Comparison of ENCODE assay signal across 9 cellular contexts in the genomic region with DNA sequence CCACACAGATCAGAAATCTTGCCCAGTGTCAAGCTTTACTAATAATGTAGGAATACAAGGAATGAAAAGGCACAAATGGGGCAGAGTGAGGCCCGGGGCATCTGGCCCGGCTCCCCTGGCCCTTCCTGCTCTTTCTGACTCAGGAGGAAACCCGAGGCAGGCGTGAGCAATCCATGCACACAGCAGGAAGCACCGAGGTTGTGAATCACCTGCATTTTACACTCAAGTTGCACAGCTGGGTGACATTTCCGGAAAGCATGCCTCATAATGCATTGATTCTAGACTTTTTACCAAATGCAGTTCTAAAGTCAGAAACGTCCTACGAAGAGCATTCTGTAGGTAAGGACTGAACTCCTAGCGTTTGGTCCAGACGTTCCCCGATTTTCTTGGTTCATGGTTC. TPM values are rescaled to one million over a fixed set of nuclear protein-coding genes. Genes with fewer than 3 reads are reported as not detected.
DNase-seq lines count a peak whose midpoint lies in the region; ATAC-seq and TF ChIP-seq lines count a peak whose summit lies in the region.
"Had no signal": no experiment of that assay in that cellular context is flagged by ENCODE, and none has a peak within 500 bp of the region (broad histone marks: within the 10 kb centered on the region; RNA-seq: fewer than 3 reads in every experiment).

No MANE protein-coding gene starts in this region.

- BruUV-seq in PC-9 (replicated peaks; lab: Mats Ljungman, UMichigan): no TSS peak

- H3K4me3 Mint-ChIP-seq in CD4-positive, alpha-beta T cell: no peak overlapping the region

- H3K9me3 ChIP-seq in PC-9 (ENCODE audit: insufficient read depth, low read depth): no peaks in the 10 kb centered on the region
- no peaks in the 10 kb centered on the region for H3K9me3 ChIP-seq in MM.1S (replicated peaks; ENCODE audit: insufficient read depth, low read length)
- no peaks in the 10 kb centered on the region for H3K9me3 ChIP-seq in CD4-positive, alpha-beta T cell (ENCODE audit: control insufficient read depth, low read length)

- no peaks in the 10 kb centered on the region for H3K9me2 ChIP-seq in PC-9 (ENCODE audit: insufficient read depth)
- H3K9me2 ChIP-seq in MM.1S (replicated peaks; ENCODE audit: insufficient read depth, low read length): no peaks in the 10 kb centered on the region

- no peaks in the 10 kb centered on the region for H3K9me3 Mint-ChIP-seq in CD4-positive, alpha-beta T cell

- no peaks in the 10 kb centered on the region for H3K27me3 Mint-ChIP-seq in CD4-positive, alpha-beta T cell

- H3F3A ChIP-seq in PC-9 (ENCODE audit: insufficient read depth, low read depth) (peaks cover 19% of the 10 kb centered on the region), MM.1S (ENCODE audit: insufficient read depth, low read length) (0 out of 2 replicates have a peak, but pooled peaks cover 2% of the 10 kb centered on the region)

- CTCF ChIA-PET in PC-9 (lab: Charles Lee): interaction anchor here (0.6 kb wide), 1 partner anchor 911 kb away, joined by 12 read pairs; no protein-coding TSS in a partner anchor
- CTCF ChIA-PET in CD4-positive, alpha-beta T cell (lab: Charles Lee): interaction anchor here (1.0 kb wide), 1 partner anchor 424 kb away, joined by 3 read pairs; no protein-coding TSS in a partner anchor

- H3K27ac Mint-ChIP-seq in CD4-positive, alpha-beta T cell: no peak overlapping the region

- H3K36me3 ChIP-seq in PC-9 (ENCODE audit: low read depth) (no peaks in the 10 kb centered on the region), MM.1S (replicated peaks; ENCODE audit: insufficient read depth, low read length) (no peaks in the 10 kb centered on the region)

- POLR2A ChIA-PET in PC-9 (lab: Charles Lee; ENCODE audit: unreplicated experiment): no interaction called here
- POLR2A ChIA-PET in CD4-positive, alpha-beta T cell (lab: Charles Lee): interaction anchor here (1.2 kb wide), 1 partner anchor 39 kb away, joined by 5 read pairs; a partner anchor contains a TSS

- no peak for ATAC-seq in CD4-positive, alpha-beta T cell (ENCODE audit: poor library complexity)
- no peak for ATAC-seq in HG03196 (IDR thresholded peaks at IDR 0.05; ENCODE audit: unreplicated experiment)

- peaks cover 26% of the 10 kb centered on the region for H3K36me3 Mint-ChIP-seq in CD4-positive, alpha-beta T cell (ENCODE audit: low read depth)

- H3K79me2 ChIP-seq in PC-9 (ENCODE audit: low read depth): no peaks in the 10 kb centered on the region
- H3K79me2 ChIP-seq in MM.1S (ENCODE audit: low read length): no peaks in the 10 kb centered on the region

- H3K27ac ChIP-seq in PC-9 (peak overlapping the region; percentile 81), MM.1S (ENCODE audit: low read length) (no peak overlapping the region)
- no peak overlapping the region for H3K27ac ChIP-seq in CD4-positive, alpha-beta T cell (ENCODE audit: low read depth, low read length)

- TF ChIP-seq CTCF in PC-9 (conservative IDR thresholded peaks at IDR 0.05) (no peak), epithelial cell of proximal tubule (conservative IDR thresholded peaks at IDR 0.05; ENCODE audit: low read depth, low read length) (no peak), MM.1S (IDR thresholded peaks at IDR 0.05; ENCODE audit: low read length) (no peak)
- no peak for TF ChIP-seq CTCF in CD4-positive, alpha-beta T cell (IDR thresholded peaks at IDR 0.05)

- DNase-seq in H4 (ENCODE audit: low spot score) (peak; percentile 52), PC-9 (peak; percentile 71 to 88), epithelial cell of proximal tubule (ENCODE audit: low read depth) (peak; percentile 52), pulmonary artery endothelial cell (ENCODE audit: low read depth, low spot score) (peak; percentile 93), MM.1S (no peak), NCI-H187 (lab: John Stamatoyannopoulos, UW) (no peak)
- no peak for DNase-seq in CD4-positive, alpha-beta T cell

- H2AFZ ChIP-seq in PC-9 (no peak overlapping the region), MM.1S (ENCODE audit: low read length) (no peak overlapping the region)

- no peaks in the 10 kb centered on the region for H3K27me3 ChIP-seq in PC-9 (ENCODE audit: insufficient read depth, low read depth)
- H3K27me3 ChIP-seq in MM.1S (replicated peaks; ENCODE audit: insufficient read depth, low read length): no peaks in the 10 kb centered on the region
- no peaks in the 10 kb centered on the region for H3K27me3 ChIP-seq in CD4-positive, alpha-beta T cell (ENCODE audit: control insufficient read depth, insufficient read depth, low read length)

- peaks cover 17% of the 10 kb centered on the region for H3K4me1 ChIP-seq in PC-9 (replicated peaks; ENCODE audit: insufficient read depth)
- peaks cover 7% of the 10 kb centered on the region; the same call in 1 of the 2 replicates for H3K4me1 ChIP-seq in MM.1S (ENCODE audit: low read length)

- H3K4me1 Mint-ChIP-seq in CD4-positive, alpha-beta T cell (ENCODE audit: low read depth): peaks cover 5% of the 10 kb centered on the region

- no peak overlapping the region for H3K4me3 ChIP-seq in PC-9
- no peak overlapping the region for H3K4me3 ChIP-seq in epithelial cell of proximal tubule (ENCODE audit: low read depth, low read length)
- H3K4me3 ChIP-seq in MM.1S (ENCODE audit: low read length): no peak overlapping the region
- H3K4me3 ChIP-seq: skin epidermis had no signal

- H3K9ac ChIP-seq in MM.1S (ENCODE audit: low read length): no peak overlapping the region

- peak overlapping the region; percentile 63 for H3K4me2 ChIP-seq in PC-9
- H3K4me2 ChIP-seq in MM.1S (ENCODE audit: low read depth, low read length): no peak overlapping the region

- intact Hi-C loops in PC-9 (cut with micrococcal nuclease; ENCODE audit: unreplicated experiment): loop anchor here (2.0 to 5.0 kb wide), 3 partner anchors 44 to 401 kb away; no protein-coding TSS in a partner anchor
- intact Hi-C loops in CD4-positive, alpha-beta T cell (cut with DNase I, micrococcal nuclease): no loop called here

- H4K20me1 ChIP-seq in PC-9 (ENCODE audit: insufficient read depth) (no peaks in the 10 kb centered on the region), MM.1S (ENCODE audit: insufficient read depth, low read length) (no peaks in the 10 kb centered on the region)

RNA-seq across cellular contexts. Expression of a gene that starts 38.9 kb away (rescaled TPM):
- total RNA-seq in H4 (2014; rRNA removed; shearing (Covaris generic)): 26.9 and 30.4 TPM in 2 replicates
- total RNA-seq in PC-9 (2021): 23.2 and 29.5 TPM in 2 replicates
- 12.4 and 16.7 TPM in 2 replicates for total RNA-seq in epithelial cell of proximal tubule
- total RNA-seq in pulmonary artery endothelial cell: 8.8 and 12.4 TPM in 2 replicates
- 1 to 10 TPM; 4.2 TPM for total RNA-seq in CD4-positive, alpha-beta T cell

RNA-seq across cellular contexts. Expression of a gene that starts 39.2 kb away (rescaled TPM):
- total RNA-seq in H4 (2014; rRNA removed; shearing (Covaris generic)): 31.9 and 46.1 TPM in 2 replicates
- total RNA-seq in PC-9 (2021): 33.5 and 35.7 TPM in 2 replicates
- total RNA-seq in epithelial cell of proximal tubule: 56.1 and 58.2 TPM in 2 replicates
- total RNA-seq in pulmonary artery endothelial cell: 84.5 and 84.8 TPM in 2 replicates
- 10 to 100 TPM; 11.9 to 12.2 TPM for total RNA-seq in CD4-positive, alpha-beta T cell

RNA-seq across cellular contexts. Expression of a gene that starts 45.4 kb away (rescaled TPM):
- 32.1 and 42.5 TPM in 2 replicates for total RNA-seq in H4 (2014; rRNA removed; shearing (Covaris generic))
- 25.5 and 47.7 TPM in 2 replicates for total RNA-seq in PC-9 (2021)
- 33.7 and 75.8 TPM in 2 replicates for total RNA-seq in epithelial cell of proximal tubule
- 19.1 and 23.3 TPM in 2 replicates for total RNA-seq in pulmonary artery endothelial cell
- total RNA-seq in CD4-positive, alpha-beta T cell: 1 to 10 TPM; 1.9 to 2.8 TPM

Comparison
In these comparisons a context has a peak if more than half of its experiments do, and no peak if none do; other contexts are left out.
1. DNase-seq: peak in H4 (single experiment), PC-9 (2 of 2), epithelial cell of proximal tubule (single experiment) and pulmonary artery endothelial cell (single experiment); none in MM.1S (single experiment), CD4-positive, alpha-beta T cell (0 of 10) and NCI-H187 (0 of 2).